Comparison of ENCODE assay signal across 25 cellular contexts in genomic region chr9:93210974-93211653, GRCh38. TPM values are rescaled to one million over a fixed set of nuclear protein-coding genes. Genes with fewer than 3 reads are reported as not detected.
"Had no signal": no experiment of that assay in that cellular context is flagged by ENCODE, and none has a peak within 500 bp of the region (broad histone marks: within the 10 kb centered on the region; RNA-seq: fewer than 3 reads in every experiment).

No MANE protein-coding gene starts in this region.

- DNase-seq: activated B cell treated with CpG ODN at 0.5 μM for 24 hours; activated CD4-positive, alpha-beta T cell treated with anti-CD3 and anti-CD28 coated beads, Interleukin-2, amount 10 ng/mL, durations not matched to agents 7 days and 5 days; activated CD8-positive, alpha-beta memory T cell treated with anti-CD3 and anti-CD28 coated beads for 24 hours; activated CD8-positive, alpha-beta memory T cell treated with anti-CD3 and anti-CD28 coated beads, Interleukin-2, amount 50 U/mL, for 48 hours; activated naive CD4-positive, alpha-beta T cell; brain microvascular endothelial cell; effector CD4-positive, alpha-beta T cell; gastrocnemius medialis; head of caudate nucleus; kidney; naive B cell; stimulated activated CD4-positive, alpha-beta T cell treated with anti-CD3 and anti-CD28 coated beads, Interleukin-4, amount 100 ng/mL, for 24 hours; substantia nigra; T-helper 1 cell; T-helper 9 cell; tibial artery; uterus had no signal

- ATAC-seq: gastrocnemius medialis; left lung; psoas muscle; sciatic nerve; stimulated activated memory B cell treated with anti-CD40 and anti-IgM and Interleukin-4, amounts not matched to agents 10 μg/mL and 1 μg/mL and 100 μg/mL, for 72 hours had no signal

- H3K9me3 ChIP-seq: gastrocnemius medialis, tibial artery, uterus had no signal

- H3K4me3 Mint-ChIP-seq: activated B cell treated with CpG ODN at 0.5 μM for 24 hours; activated CD4-positive, alpha-beta T cell treated with anti-CD3 and anti-CD28 coated beads, Interleukin-2, amount 10 ng/mL, durations not matched to agents 7 days and 5 days; central memory CD8-positive, alpha-beta T cell; memory B cell; naive B cell; neural crest cell; stimulated activated memory B cell treated with anti-CD40 and anti-IgM and Interleukin-4, amounts not matched to agents 10 μg/mL and 1 μg/mL and 100 μg/mL, for 72 hours had no signal

- H3K27me3 Mint-ChIP-seq: central memory CD8-positive, alpha-beta T cell had no signal

- H3K4me1 ChIP-seq: left lung had no signal

- H3K4me3 ChIP-seq: gastrocnemius medialis, left lung, psoas muscle, tibial artery, uterus had no signal

- H3K4me1 Mint-ChIP-seq: activated B cell treated with CpG ODN at 0.5 μM for 24 hours; activated CD4-positive, alpha-beta T cell treated with anti-CD3 and anti-CD28 coated beads, Interleukin-2, amount 10 ng/mL, durations not matched to agents 7 days and 5 days; central memory CD8-positive, alpha-beta T cell; stimulated activated memory B cell treated with anti-CD40 and anti-IgM and Interleukin-4, amounts not matched to agents 10 μg/mL and 1 μg/mL and 100 μg/mL, for 72 hours had no signal

- FAIRE-seq: kidney had no signal

- H3K27me3 ChIP-seq: brain microvascular endothelial cell, gastrocnemius medialis, left lung, tibial artery, uterus had no signal

- H3K36me3 ChIP-seq: brain microvascular endothelial cell, gastrocnemius medialis, left lung, tibial artery, uterus had no signal

- H3K27ac ChIP-seq: brain microvascular endothelial cell, left lung, psoas muscle, tibial artery, uterus had no signal

- H3K27ac Mint-ChIP-seq: activated B cell treated with CpG ODN at 0.5 μM for 24 hours; activated CD4-positive, alpha-beta T cell treated with anti-CD3 and anti-CD28 coated beads, Interleukin-2, amount 10 ng/mL, durations not matched to agents 7 days and 5 days; memory B cell; naive B cell; stimulated activated memory B cell treated with anti-CD40 and anti-IgM and Interleukin-4, amounts not matched to agents 10 μg/mL and 1 μg/mL and 100 μg/mL, for 72 hours had no signal

RNA-seq across cellular contexts. Expression of gene WNK2, which starts 27.2 kb away (rescaled TPM):
- total RNA-seq: activated CD4-positive, alpha-beta T cell treated with anti-CD3 and anti-CD28 coated beads, Interleukin-2, amount 10 ng/mL, durations not matched to agents 7 days and 5 days; osteoblast had no signal
